ENCODE assay signal across 15 cellular contexts in genomic region chr9:18706648-18707047, GRCh38.
A peak's percentile ranks its signal among the peaks of the same experiment; 100 is the strongest.
DNase-seq lines count a peak whose midpoint lies in the region; FAIRE-seq and TF ChIP-seq lines count a peak whose summit lies in the region.
"Had no signal": no experiment of that assay in that cellular context is flagged by ENCODE, and none has a peak within 500 bp of the region (broad histone marks: within the 10 kb centered on the region; RNA-seq: fewer than 3 reads in every experiment).

No MANE protein-coding gene starts in this region.

- H3K27me3 Mint-ChIP-seq in H9 (ENCODE audit: low read depth): no peaks in the 10 kb centered on the region
- H3K27me3 Mint-ChIP-seq in endodermal cell (ENCODE audit: insufficient read depth): no peaks in the 10 kb centered on the region
- H3K27me3 Mint-ChIP-seq in nephron progenitor cell (ENCODE audit: low read depth, poor library complexity): peaks cover 7% of the 10 kb centered on the region

- H3K9ac ChIP-seq in H9 (ENCODE audit: extremely low read depth, insufficient read length, low read length): no peak overlapping the region
- H3K9ac ChIP-seq in endodermal cell (ENCODE audit: extremely low read depth, low read length, poor library complexity, severe bottlenecking): no peak overlapping the region
- H3K9ac ChIP-seq in skeletal muscle tissue (ENCODE audit: low read depth in 1 of 3, low read length in 3 of 3): peak overlapping the region in 2 of 3 donors; percentile 4 to 33

- H3K9me3 ChIP-seq in H9 (ENCODE audit: control insufficient read depth, low read depth, low read length) (no peaks in the 10 kb centered on the region), endodermal cell (ENCODE audit: control insufficient read depth, low read length) (peaks cover 12% of the 10 kb centered on the region), skeletal muscle tissue (ENCODE audit: control insufficient read depth in 3 of 3, low read length in 3 of 3) (no peaks in the 10 kb centered on the region)
- H3K9me3 ChIP-seq: A549, Caco-2 had no signal

- H2BK5ac ChIP-seq in H9 (ENCODE audit: insufficient read length, low read length): no peak overlapping the region

- no peak overlapping the region for H3K4me2 ChIP-seq in H9 (ENCODE audit: insufficient read depth, insufficient read length, low read length)
- H3K4me2 ChIP-seq: A549 had no signal

- H4K20me1 ChIP-seq in H9 (ENCODE audit: control insufficient read depth, insufficient read depth, insufficient read length): no peaks in the 10 kb centered on the region

- no peak overlapping the region for H4K91ac ChIP-seq in H9 (ENCODE audit: insufficient read length, low read depth, low read length)

- TF ChIP-seq CTCF in H9 (conservative IDR thresholded peaks at IDR 0.05) (no peak), endodermal cell (conservative IDR thresholded peaks at IDR 0.05) (no peak), nephron progenitor cell (IDR thresholded peaks at IDR 0.05) (no peak)

- H3K4me3 ChIP-seq in endodermal cell (ENCODE audit: low read length) (no peak overlapping the region), skeletal muscle tissue (ENCODE audit: low read length in 3 of 3) (peak overlapping the region; percentile 0 to 38 (median 18))
- H3K4me3 ChIP-seq: A549 had no signal

- TF ChIP-seq POLR2A in H54 (IDR thresholded peaks at IDR 0.05; ENCODE audit: low read depth, low read length): no peak

- H2BK20ac ChIP-seq in H9 (ENCODE audit: low read depth, low read length, poor library complexity, severe bottlenecking): no peak overlapping the region

- H3K36me3 ChIP-seq in endodermal cell (ENCODE audit: control insufficient read depth, insufficient read depth, low read length) (no peaks in the 10 kb centered on the region), skeletal muscle tissue (ENCODE audit: control insufficient read depth in 3 of 3, insufficient read depth in 3 of 3, low read length in 3 of 3) (no peaks in the 10 kb centered on the region)

- no peak overlapping the region for H3K4ac ChIP-seq in H9 (ENCODE audit: low read depth, low read length)

- H3K4me3 Mint-ChIP-seq in H9 (no peak overlapping the region), endodermal cell (no peak overlapping the region), nephron progenitor cell (no peak overlapping the region)

- H3T11ph ChIP-seq in H9 (ENCODE audit: low read length): no peak overlapping the region

- H3K4me1 ChIP-seq in H9 (ENCODE audit: insufficient read depth, low read length) (no peaks in the 10 kb centered on the region), endodermal cell (ENCODE audit: control insufficient read depth, insufficient read depth, low read length) (no peaks in the 10 kb centered on the region), skeletal muscle tissue (ENCODE audit: control insufficient read depth in 3 of 3, insufficient read depth in 3 of 3, low read length in 3 of 3) (peaks cover 15 to 25% (median 17%) of the 10 kb centered on the region in 3 donors)
- H3K4me1 ChIP-seq: A549, Caco-2 had no signal

- DNase-seq in H9: peak; percentile 39
- peak; percentile 56 for DNase-seq in endodermal cell
- DNase-seq in nephron progenitor cell: no peak
- DNase-seq in kidney tubule cell (ENCODE audit: low spot score): no peak
- DNase-seq in H54 (ENCODE audit: insufficient read length, low spot score): no peak
- no peak for DNase-seq in NCI-H524 (lab: John Stamatoyannopoulos, UW)
- DNase-seq: Caco-2; NCI-H1417; NCI-H2081 treated with DMSO at 0.1 percent for 48 hours; NCI-H526; NK-92 treated with Interleukin-12 subunit alpha and Interleukin-12 subunit beta, amount 100 ng/mL, for 24 hours had no signal

- no peaks in the 10 kb centered on the region for H3K27me3 ChIP-seq in H9 (ENCODE audit: insufficient read depth, low read length)
- H3K27me3 ChIP-seq in endodermal cell (ENCODE audit: control insufficient read depth, insufficient read depth, low read length, poor library complexity, severe bottlenecking): no peaks in the 10 kb centered on the region
- H3K27me3 ChIP-seq in skeletal muscle tissue (ENCODE audit: control insufficient read depth in 3 of 3, insufficient read depth in 3 of 3, low read length in 3 of 3): no peaks in the 10 kb centered on the region

- no peak overlapping the region for H4K8ac ChIP-seq in H9 (replicated peaks; ENCODE audit: insufficient read length, low read depth, low read length)

- H3K9me3 Mint-ChIP-seq in H9 (peaks cover 14 to 16% of the 10 kb centered on the region in 2 experiments), endodermal cell (peaks cover 19% of the 10 kb centered on the region), nephron progenitor cell (peaks cover 27% of the 10 kb centered on the region)

- H2BK15ac ChIP-seq in H9 (ENCODE audit: low read depth, low read length): no peak overlapping the region

- no peak for FAIRE-seq in H54 (lab: Jason Lieb, UNC)
- FAIRE-seq: A549, HTR-8/SVneo had no signal

- H3K23me2 ChIP-seq in H9 (ENCODE audit: insufficient read length, low read depth, low read length, poor library complexity, severe bottlenecking): no peaks in the 10 kb centered on the region

- H3K23ac ChIP-seq in H9 (ENCODE audit: insufficient read length, low read depth, low read length): no peak overlapping the region

- WGBS in H9 (ENCODE audit: extremely low coverage, insufficient read length, low lambda C conversion rate): no CpG with 5 or more reads among the region's 11 CpGs
- WGBS in endodermal cell (ENCODE audit: insufficient coverage in 1 of 2, insufficient read length in 1 of 2), 2 experiments: 88 to 92% methylated on average over 5 to 11 of the region's 11 CpGs

- H3K27ac Mint-ChIP-seq in H9 (peak overlapping the region in 2 of 3 experiments; percentile 6 to 9; a peak in 2 of 7 replicates), endodermal cell (no peak overlapping the region), nephron progenitor cell (peak overlapping the region; percentile 91)

- H2BK12ac ChIP-seq in H9 (ENCODE audit: insufficient read length, low read depth, low read length): no peak overlapping the region

- no peaks in the 10 kb centered on the region for H3K79me1 ChIP-seq in H9 (ENCODE audit: insufficient read depth, low read depth, low read length, poor library complexity, severe bottlenecking)

- no peak overlapping the region for H2AFZ ChIP-seq in H9 (ENCODE audit: low read length)

- H3K56ac ChIP-seq in H9 (ENCODE audit: insufficient read length, low read depth, low read length): no peak overlapping the region

- H3K4me1 Mint-ChIP-seq in H9: peaks cover 4 to 8% of the 10 kb centered on the region in 2 experiments
- H3K4me1 Mint-ChIP-seq in endodermal cell: peaks cover 23% of the 10 kb centered on the region
- H3K4me1 Mint-ChIP-seq in nephron progenitor cell: peaks cover 14% of the 10 kb centered on the region

- H2BK120ac ChIP-seq in H9 (ENCODE audit: low read depth, low read length, poor library complexity, severe bottlenecking): no peak overlapping the region

- peaks cover 11 to 18% (median 13%) of the 10 kb centered on the region in 3 experiments for H3K36me3 Mint-ChIP-seq in H9 (ENCODE audit: insufficient read depth in 1 of 3, low read depth in 3 of 3)
- peaks cover 2% of the 10 kb centered on the region for H3K36me3 Mint-ChIP-seq in endodermal cell (ENCODE audit: low read depth)
- peaks cover 18% of the 10 kb centered on the region for H3K36me3 Mint-ChIP-seq in nephron progenitor cell (ENCODE audit: low read depth)

- H3K27ac ChIP-seq in H9 (ENCODE audit: insufficient read length, low read depth, low read length) (no peak overlapping the region), endodermal cell (ENCODE audit: low read depth, low read length) (no peak overlapping the region), skeletal muscle tissue (ENCODE audit: low read depth, low read length) (no peak overlapping the region)
- H3K27ac ChIP-seq: A549, RWPE1 had no signal

- no peaks in the 10 kb centered on the region for H3K79me2 ChIP-seq in H9 (ENCODE audit: insufficient read depth, low read length)

- H3K14ac ChIP-seq in H9 (ENCODE audit: insufficient read depth, low read length): no peak overlapping the region

- no peak overlapping the region for H2AK5ac ChIP-seq in H9 (ENCODE audit: insufficient read length, low read length)

- H4K5ac ChIP-seq in H9 (ENCODE audit: insufficient read length, low read depth, low read length): no peak overlapping the region

- H3K18ac ChIP-seq in H9 (ENCODE audit: insufficient read length, low read depth, low read length): no peak overlapping the region

Comparison
In these comparisons a context has a peak if more than half of its experiments do, and no peak if none do; other contexts are left out.
1. DNase-seq: peak in H9 (single experiment) and endodermal cell (single experiment); none in nephron progenitor cell (single experiment), kidney tubule cell (single experiment), H54 (single experiment) and NCI-H524 (0 of 2).
2. H3K9ac ChIP-seq: peak in skeletal muscle tissue (2 of 3); none in H9 (single experiment) and endodermal cell (single experiment).